ENCODE assay signal across 10 cellular contexts in the genomic region with DNA sequence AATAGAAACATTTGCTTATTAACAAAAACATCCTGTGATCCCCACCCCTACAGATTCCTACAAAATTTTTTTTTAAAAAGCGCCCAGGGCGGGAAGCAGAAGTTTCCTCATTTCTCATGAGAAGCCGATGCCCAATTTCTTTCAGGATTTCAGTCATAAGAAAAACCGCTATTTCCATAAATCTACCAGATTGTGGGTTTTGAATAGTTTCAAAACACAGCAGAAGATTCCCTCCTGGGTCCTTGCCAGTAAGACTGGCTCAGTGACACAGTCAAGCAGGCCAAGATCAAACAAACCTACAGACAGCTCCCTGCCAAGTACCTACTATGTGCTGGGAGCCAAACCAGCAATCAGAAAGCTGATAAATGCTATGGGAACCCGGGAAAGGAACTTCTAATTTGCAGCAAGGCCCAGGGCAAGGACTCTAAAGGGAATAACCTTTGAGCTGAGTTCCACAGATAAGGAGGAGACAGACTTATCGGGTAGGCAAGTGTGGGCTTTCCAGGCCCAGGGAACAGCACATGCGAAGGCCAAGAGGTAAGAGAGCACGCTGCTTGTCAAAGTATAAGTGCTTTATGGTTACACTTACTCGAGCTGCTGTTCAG.
DNase-seq lines count a peak whose midpoint lies in the region; ATAC-seq and TF ChIP-seq lines count a peak whose summit lies in the region.
"Had no signal": no experiment of that assay in that cellular context is flagged by ENCODE, and none has a peak within 500 bp of the region (broad histone marks: within the 10 kb centered on the region; RNA-seq: fewer than 3 reads in every experiment).

No MANE protein-coding gene starts in this region.

- peak overlapping the region; percentile 87 for H3K27ac Mint-ChIP-seq in activated T-helper 2 cell treated with anti-CD3 and anti-CD28 coated beads, Interferon-gamma antibody, Interleukin-2, Interleukin-4, amounts not matched to agents 10 μg/mL and 5 μg/mL and 100 μg/mL, durations not matched to agents 14 hours and 24 hours and 36 hours
- peak overlapping the region; percentile 96 to 97 for H3K27ac Mint-ChIP-seq in natural killer cell

- H3K4me1 ChIP-seq in gastroesophageal sphincter: peaks cover 0 to 30% (median 11%) of the 10 kb centered on the region in 3 donors

- H3K36me3 ChIP-seq in gastroesophageal sphincter: no peaks in the 10 kb centered on the region

- H3K27ac ChIP-seq in gastroesophageal sphincter: peak overlapping the region in 1 of 4 donors; percentile 35

- TF ChIP-seq CTCF in GM12864 (IDR thresholded peaks at IDR 0.05; ENCODE audit: low read depth, low read length, missing control alignments): no peak
- TF ChIP-seq CTCF in natural killer cell (IDR thresholded peaks at IDR 0.05): no peak
- TF ChIP-seq CTCF in GM10266 (IDR thresholded peaks at IDR 0.05; ENCODE audit: control insufficient read depth, insufficient read depth, low read depth, missing control alignments): no peak
- no peak for TF ChIP-seq CTCF in gastroesophageal sphincter (IDR thresholded peaks at IDR 0.05)

- DNase-seq in GM12864 (ENCODE audit: low read depth) (no peak), natural killer cell (no peak), Kasumi-1 (lab: John Stamatoyannopoulos, UW) (no peak), GM10266 (ENCODE audit: extremely low spot score) (no peak), NCI-H2196 treated with DMSO at 0.1 percent for 48 hours (lab: John Stamatoyannopoulos, UW; ENCODE audit: unreplicated experiment) (no peak)
- DNase-seq in activated T-helper 2 cell treated with anti-CD3 and anti-CD28 coated beads, Interferon-gamma antibody, Interleukin-2, Interleukin-4, amounts not matched to agents 10 μg/mL and 5 μg/mL and 100 μg/mL, durations not matched to agents 14 hours and 24 hours and 36 hours (ENCODE audit: low spot score): no peak
- DNase-seq: hypothalamus, NCI-H1417 treated with DMSO at 0.1 percent for 48 hours had no signal

- TF ChIP-seq POLR2A in gastroesophageal sphincter (IDR thresholded peaks at IDR 0.05): no peak

- ATAC-seq in HG03039 (IDR thresholded peaks at IDR 0.05; ENCODE audit: unreplicated experiment) (peak; percentile 3), natural killer cell (no peak), gastroesophageal sphincter (no peak)

- WGBS in gastroesophageal sphincter (ENCODE audit: low coverage in 1 of 2), 2 donors: 52 to 75% methylated on average over 6 to 9 of the region's 9 CpGs

- H3K4me3 Mint-ChIP-seq in activated T-helper 2 cell treated with anti-CD3 and anti-CD28 coated beads, Interferon-gamma antibody, Interleukin-2, Interleukin-4, amounts not matched to agents 10 μg/mL and 5 μg/mL and 100 μg/mL, durations not matched to agents 14 hours and 24 hours and 36 hours (ENCODE audit: low read depth): peak overlapping the region; percentile 72
- peak overlapping the region; percentile 90 for H3K4me3 Mint-ChIP-seq in natural killer cell

- peaks cover 41% of the 10 kb centered on the region for H3K36me3 Mint-ChIP-seq in activated T-helper 2 cell treated with anti-CD3 and anti-CD28 coated beads, Interferon-gamma antibody, Interleukin-2, Interleukin-4, amounts not matched to agents 10 μg/mL and 5 μg/mL and 100 μg/mL, durations not matched to agents 14 hours and 24 hours and 36 hours (ENCODE audit: low read depth)
- no peaks in the 10 kb centered on the region for H3K36me3 Mint-ChIP-seq in natural killer cell

- no peak for TF ChIP-seq EP300 in gastroesophageal sphincter (IDR thresholded peaks at IDR 0.05)

- no peaks in the 10 kb centered on the region for H3K27me3 ChIP-seq in gastroesophageal sphincter

- no peaks in the 10 kb centered on the region for H3K9me3 ChIP-seq in gastroesophageal sphincter

- no peaks in the 10 kb centered on the region for H3K27me3 Mint-ChIP-seq in activated T-helper 2 cell treated with anti-CD3 and anti-CD28 coated beads, Interferon-gamma antibody, Interleukin-2, Interleukin-4, amounts not matched to agents 10 μg/mL and 5 μg/mL and 100 μg/mL, durations not matched to agents 14 hours and 24 hours and 36 hours (ENCODE audit: low read depth)
- no peaks in the 10 kb centered on the region for H3K27me3 Mint-ChIP-seq in natural killer cell (ENCODE audit: low read depth in 2 of 2)

- H3K4me3 ChIP-seq in GM12864 (ENCODE audit: low read depth, low read length): peak overlapping the region; percentile 9
- no peak overlapping the region for H3K4me3 ChIP-seq in gastroesophageal sphincter

- no peaks in the 10 kb centered on the region for H3K9me3 Mint-ChIP-seq in activated T-helper 2 cell treated with anti-CD3 and anti-CD28 coated beads, Interferon-gamma antibody, Interleukin-2, Interleukin-4, amounts not matched to agents 10 μg/mL and 5 μg/mL and 100 μg/mL, durations not matched to agents 14 hours and 24 hours and 36 hours
- H3K9me3 Mint-ChIP-seq in natural killer cell: no peaks in the 10 kb centered on the region

- peaks cover 67% of the 10 kb centered on the region for H3K4me1 Mint-ChIP-seq in activated T-helper 2 cell treated with anti-CD3 and anti-CD28 coated beads, Interferon-gamma antibody, Interleukin-2, Interleukin-4, amounts not matched to agents 10 μg/mL and 5 μg/mL and 100 μg/mL, durations not matched to agents 14 hours and 24 hours and 36 hours (ENCODE audit: low read depth)
- peaks cover 81 to 91% of the 10 kb centered on the region in 2 donors for H3K4me1 Mint-ChIP-seq in natural killer cell

- intact Hi-C loops in activated T-helper 2 cell treated with anti-CD3 and anti-CD28 coated beads, Interferon-gamma antibody, Interleukin-2, Interleukin-4, amounts not matched to agents 10 μg/mL and 5 μg/mL and 100 μg/mL, durations not matched to agents 14 hours and 24 hours and 36 hours (cut with micrococcal nuclease): loop anchor here (1.0 kb wide), 2 partner anchors 25 to 67 kb away; no protein-coding TSS in a partner anchor
- intact Hi-C loops in natural killer cell (cut with micrococcal nuclease): loop anchor here (2.0 kb wide), 1 partner anchor 54 kb away; no protein-coding TSS in a partner anchor
